In genomic region chr9:131125288-131126058, GRCh38 we compare ENCODE assay signal across 8 cellular contexts. TPM values are rescaled to one million over a fixed set of nuclear protein-coding genes. Genes with fewer than 3 reads are reported as not detected.
DNase-seq lines count a peak whose midpoint lies in the region; ATAC-seq and TF ChIP-seq lines count a peak whose summit lies in the region.

Gene NUP214, plus strand, starts transcription at chr9:131125586. Its CDS starts 119 bp downstream, at chr9:131125705.

- POLR2A ChIA-PET in GM10248 (lab: Yijun Ruan, JAX) = interaction anchor here (1.2 kb wide), 1 partner anchor 247 kb away, joined by 3 read pairs; no protein-coding TSS in a partner anchor

- H3K27me3 ChIP-seq in osteoblast (ENCODE audit: insufficient read depth, low read length) (no peaks in the 10 kb centered on the region), thoracic aorta (replicated peaks; ENCODE audit: insufficient read depth) (no peaks in the 10 kb centered on the region)

- H3K27me3 Mint-ChIP-seq in activated naive CD8-positive, alpha-beta T cell treated with anti-CD3 and anti-CD28 coated beads for 36 hours = no peaks in the 10 kb centered on the region
- no peaks in the 10 kb centered on the region for H3K27me3 Mint-ChIP-seq in glutamatergic neuron (ENCODE audit: unreplicated experiment)

- CTCF ChIA-PET in GM10248 (lab: Yijun Ruan, JAX) = interaction anchor here (1.1 to 1.2 kb wide), 2 partner anchors 211 to 1111 kb away, joined by 3 to 5 read pairs; no protein-coding TSS in a partner anchor

- peak within 1 kb of the TSS; percentile 98 for H3K4me3 ChIP-seq in osteoblast (ENCODE audit: insufficient read depth, low read length)
- H3K4me3 ChIP-seq in thoracic aorta = peak within 1 kb of the TSS; percentile 98

- peak within 1 kb of the TSS; percentile 96 for H3K27ac Mint-ChIP-seq in activated naive CD8-positive, alpha-beta T cell treated with anti-CD3 and anti-CD28 coated beads for 36 hours
- H3K27ac Mint-ChIP-seq in glutamatergic neuron (ENCODE audit: unreplicated experiment) = peak within 1 kb of the TSS; percentile 85

- H3K4me3 Mint-ChIP-seq in activated naive CD8-positive, alpha-beta T cell treated with anti-CD3 and anti-CD28 coated beads for 36 hours = peak within 1 kb of the TSS; percentile 93
- H3K4me3 Mint-ChIP-seq in glutamatergic neuron (ENCODE audit: unreplicated experiment) = peak within 1 kb of the TSS; percentile 99

- H3K27ac ChIP-seq in osteoblast (ENCODE audit: low read depth, low read length) (peak within 1 kb of the TSS; percentile 90), thoracic aorta (peak within 1 kb of the TSS; percentile 84 to 87)

- H3K4me1 Mint-ChIP-seq in activated naive CD8-positive, alpha-beta T cell treated with anti-CD3 and anti-CD28 coated beads for 36 hours = peaks cover 34% of the 10 kb centered on the region
- peaks cover 5% of the 10 kb centered on the region for H3K4me1 Mint-ChIP-seq in glutamatergic neuron (ENCODE audit: low read depth, unreplicated experiment)

- H3K9me3 ChIP-seq in osteoblast (ENCODE audit: low read depth, low read length) (no peaks in the 10 kb centered on the region), thoracic aorta (no peaks in the 10 kb centered on the region)

- peaks cover 23% of the 10 kb centered on the region for H3K36me3 Mint-ChIP-seq in activated naive CD8-positive, alpha-beta T cell treated with anti-CD3 and anti-CD28 coated beads for 36 hours
- no peaks in the 10 kb centered on the region for H3K36me3 Mint-ChIP-seq in glutamatergic neuron (ENCODE audit: unreplicated experiment)

- peaks cover 33% of the 10 kb centered on the region for H3K79me2 ChIP-seq in osteoblast (ENCODE audit: insufficient read depth, low read length)

- H4K20me1 ChIP-seq in osteoblast (ENCODE audit: insufficient read depth, low read length) = peaks cover 3% of the 10 kb centered on the region

- peak within 1 kb of the TSS; percentile 100 for H3K4me2 ChIP-seq in osteoblast (ENCODE audit: insufficient read depth, low read length)

- H3K36me3 ChIP-seq in osteoblast (ENCODE audit: insufficient read depth, low read length) (peaks cover 29% of the 10 kb centered on the region), thoracic aorta (peaks cover 28% of the 10 kb centered on the region)

- H3K9me3 Mint-ChIP-seq in activated naive CD8-positive, alpha-beta T cell treated with anti-CD3 and anti-CD28 coated beads for 36 hours = no peaks in the 10 kb centered on the region
- peaks cover 6% of the 10 kb centered on the region for H3K9me3 Mint-ChIP-seq in glutamatergic neuron (ENCODE audit: unreplicated experiment)

- H3K4me1 ChIP-seq in osteoblast (ENCODE audit: insufficient read depth, low read length) (peaks cover 16% of the 10 kb centered on the region), thoracic aorta (ENCODE audit: control insufficient read depth in 1 of 2, low read depth in 2 of 2) (peaks cover 17% of the 10 kb centered on the region in 2 donors)

- no peak for TF ChIP-seq CTCF in GM10248 (IDR thresholded peaks at IDR 0.05; ENCODE audit: control extremely low read depth, extremely low read depth, low read depth, missing control alignments)
- TF ChIP-seq CTCF in glutamatergic neuron (IDR thresholded peaks at IDR 0.05; ENCODE audit: partially characterized antibody, unreplicated experiment) = no peak
- no peak for TF ChIP-seq CTCF in osteoblast (IDR thresholded peaks at IDR 0.05; ENCODE audit: extremely low read depth, low read depth, low read length)
- no peak for TF ChIP-seq CTCF in thoracic aorta (IDR thresholded peaks at IDR 0.05)

- peak within 1 kb of the TSS; percentile 99 for H2AFZ ChIP-seq in osteoblast (ENCODE audit: low read length)

- ATAC-seq in HG02623 (IDR thresholded peaks at IDR 0.05; ENCODE audit: unreplicated experiment) (peak; percentile 92), thoracic aorta (ENCODE audit: insufficient number of reproducible peaks, low FRiP score, low read depth) (peak; percentile 88)

- DNase-seq in GM10248 (ENCODE audit: extremely low spot score) = peak; percentile 100
- peak; percentile 97 for DNase-seq in NCI-H1105 (lab: John Stamatoyannopoulos, UW)
- peak; percentile 94 for DNase-seq in SKM-1 treated with dmso at 0.1 percent for 144 hours (lab: John Stamatoyannopoulos, UW; ENCODE audit: unreplicated experiment)
- peak; percentile 99 for DNase-seq in activated naive CD8-positive, alpha-beta T cell treated with anti-CD3 and anti-CD28 coated beads for 36 hours
- peak; percentile 100 for DNase-seq in glutamatergic neuron
- peak; percentile 99 for DNase-seq in osteoblast (ENCODE audit: insufficient read length, low spot score, missing footprints)
- DNase-seq in thoracic aorta (ENCODE audit: low spot score) = peak; percentile 96

RNA-seq across cellular contexts. Expression of gene NUP214, which starts in this region (rescaled TPM):
- 10 to 100 TPM; 68.2 to 73.2 TPM for total RNA-seq in activated naive CD8-positive, alpha-beta T cell treated with anti-CD3 and anti-CD28 coated beads for 36 hours
- total RNA-seq in glutamatergic neuron (ENCODE audit: unreplicated experiment) (56.5 TPM), osteoblast (15.0 and 17.7 TPM in 2 replicates), thoracic aorta (10 to 100 TPM; 44.3 to 55.0 TPM)

Comparison
In these comparisons a context has a peak if more than half of its experiments do, and no peak if none do; other contexts are left out.
1. Peak in every context shown above with its lines: DNase-seq, ATAC-seq, H3K4me3 ChIP-seq and H3K27ac ChIP-seq.